In the genomic region with DNA sequence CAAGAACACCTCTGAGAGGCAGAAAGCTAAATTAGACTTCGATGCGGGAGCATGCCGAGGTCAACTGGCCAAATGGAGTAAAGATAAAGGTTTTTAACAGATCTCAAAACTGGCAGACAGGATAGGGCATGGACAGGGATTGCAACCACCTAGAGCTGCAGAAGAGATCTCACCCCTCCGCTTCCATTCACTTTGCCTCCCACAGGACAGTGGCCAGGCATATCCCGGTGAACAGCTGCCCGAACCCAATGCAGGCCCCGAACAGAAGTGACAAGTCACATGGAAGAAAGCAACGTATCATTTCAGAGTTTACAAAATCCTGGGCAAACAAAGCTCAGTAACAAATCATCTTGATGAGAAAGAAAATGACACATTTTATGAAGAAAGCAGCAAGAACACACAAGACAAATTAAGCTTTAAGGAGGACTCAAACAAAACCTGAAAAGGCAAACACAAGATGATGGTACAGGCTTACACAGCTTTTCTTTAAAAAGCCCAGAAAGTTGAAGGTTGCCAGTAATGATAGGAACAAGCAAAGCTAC, we compare ENCODE assay signal across 17 cellular contexts. TPM values are rescaled to one million over a fixed set of nuclear protein-coding genes. Genes with fewer than 3 reads are reported as not detected.
DNase-seq lines count a peak whose midpoint lies in the region; ATAC-seq and TF ChIP-seq lines count a peak whose summit lies in the region.
"Had no signal": no experiment of that assay in that cellular context is flagged by ENCODE, and none has a peak within 500 bp of the region (broad histone marks: within the 10 kb centered on the region; RNA-seq: fewer than 3 reads in every experiment).

No MANE protein-coding gene starts in this region.

- no peaks in the 10 kb centered on the region for H3K9me3 ChIP-seq in HEK293 (ENCODE audit: control insufficient read depth, insufficient read depth, low read depth, low read length)
- no peaks in the 10 kb centered on the region for H3K9me3 ChIP-seq in psoas muscle
- H3K9me3 ChIP-seq in mucosa of descending colon, result no peaks in the 10 kb centered on the region
- H3K9me3 ChIP-seq: Peyer's patch had no signal

- 60 to 83% (median 63%) methylated on average over 8 of the region's 8 CpGs for WGBS in psoas muscle, 3 donors

- intact Hi-C loops in psoas muscle (cut with DNase I) (no loop called here), mucosa of descending colon (cut with DNase I, micrococcal nuclease) (no loop called here)

- TF ChIP-seq CTCF in HEK293 (tag by site-specific recombination; IDR thresholded peaks at IDR 0.05) (no peak), fibroblast of villous mesenchyme (IDR thresholded peaks at IDR 0.05; ENCODE audit: insufficient read depth, low read depth, low read length) (no peak), psoas muscle (IDR thresholded peaks at IDR 0.05) (no peak), mucosa of descending colon (IDR thresholded peaks at IDR 0.05) (no peak)

- H3K4me3 ChIP-seq in HEK293 (ENCODE audit: low read depth, low read length) (no peak overlapping the region), fibroblast of villous mesenchyme (ENCODE audit: low read depth, low read length) (no peak overlapping the region), psoas muscle (no peak overlapping the region), mucosa of descending colon (no peak overlapping the region)
- H3K4me3 ChIP-seq: Peyer's patch had no signal

- DNase-seq in OCI-M1 (lab: John Stamatoyannopoulos, UW) (peak; percentile 37), fibroblast of villous mesenchyme (ENCODE audit: low read depth) (peak; percentile 4), psoas muscle (no peak), KG1 (lab: John Stamatoyannopoulos, UW) (no peak), mucosa of descending colon (no peak)
- DNase-seq: DMS 273 treated with DMSO at 0.1 percent for 48 hours, GF-D8, MV-4-11, NCI-H1436 treated with DMSO at 0.1 percent for 48 hours, NCI-H2029 treated with DMSO at 0.1 percent for 48 hours, NCI-H2171 treated with DMSO at 0.1 percent for 48 hours, NCI-H510A treated with DMSO at 0.1 percent for 48 hours, Peyer's patch had no signal

- peak in 3 of 4 donors; percentile 53 to 62 (median 58) for ATAC-seq in psoas muscle
- ATAC-seq in mucosa of descending colon, result no peak
- ATAC-seq in HG02678 (IDR thresholded peaks at IDR 0.05; ENCODE audit: unreplicated experiment), result no peak
- ATAC-seq: Right ventricle myocardium inferior had no signal

- no peak overlapping the region for H3K27ac ChIP-seq in HEK293 (ENCODE audit: extremely low read depth, low read depth, low read length)
- no peak overlapping the region for H3K27ac ChIP-seq in psoas muscle
- H3K27ac ChIP-seq: HL-60, Peyer's patch had no signal

- no peaks in the 10 kb centered on the region for H3K27me3 ChIP-seq in psoas muscle (ENCODE audit: insufficient read depth in 3 of 3, low read length in 2 of 3)
- H3K27me3 ChIP-seq: Peyer's patch had no signal

- CTCF ChIA-PET in HEK293 (lab: Yijun Ruan, JAX), result no interaction called here

- H3K36me3 ChIP-seq in HEK293 (ENCODE audit: control insufficient read depth in 2 of 2, insufficient read depth in 1 of 2, low read length in 2 of 2) (no peaks in the 10 kb centered on the region), psoas muscle (ENCODE audit: insufficient read depth in 1 of 2, low read depth in 1 of 2) (peaks cover 0 to 4% of the 10 kb centered on the region in 2 donors), mucosa of descending colon (ENCODE audit: low read depth) (no peaks in the 10 kb centered on the region)
- H3K36me3 ChIP-seq: Peyer's patch had no signal

- H3K4me1 ChIP-seq in HEK293 (ENCODE audit: control insufficient read depth, insufficient read depth, low read length) (peaks cover 16% of the 10 kb centered on the region), psoas muscle (peaks cover 40% of the 10 kb centered on the region), mucosa of descending colon (ENCODE audit: low read depth) (peaks cover 6% of the 10 kb centered on the region)

- POLR2A ChIA-PET in HEK293 (lab: Yijun Ruan, JAX), result no interaction called here

TF ChIP-seq in HEK293, 187 proteins besides CTCF, POLR2A, EP300 and RAD21:
- no peak for TF ChIP-seq ZNF133 (tag by site-specific recombination; IDR thresholded peaks at IDR 0.05)
- TF ChIP-seq GFI1B (tag by site-specific recombination; IDR thresholded peaks at IDR 0.05), result no peak
- TF ChIP-seq RBAK (tag by site-specific recombination; IDR thresholded peaks at IDR 0.05), result no peak
- 0 out of 2 replicates have a peak, but pooled peaks have one; percentile 17 for TF ChIP-seq FEZF1 (tag by site-specific recombination; IDR thresholded peaks at IDR 0.05)
- no peak for TF ChIP-seq ZNF302 (tag by site-specific recombination; IDR thresholded peaks at IDR 0.05; ENCODE audit: low read depth)
- TF ChIP-seq ZBTB48 (tag by site-specific recombination; IDR thresholded peaks at IDR 0.05), result no peak
- TF ChIP-seq ZNF768 (tag by site-specific recombination; IDR thresholded peaks at IDR 0.05), result no peak
- TF ChIP-seq ZNF26 (tag by site-specific recombination; IDR thresholded peaks at IDR 0.05), result no peak
- TF ChIP-seq ZBTB21 (tag by site-specific recombination; IDR thresholded peaks at IDR 0.05), result no peak
- no peak for TF ChIP-seq PBX3 (CRISPR knock-in tag; IDR thresholded peaks at IDR 0.05)
- no peak for TF ChIP-seq ZNF473 (tag by site-specific recombination; IDR thresholded peaks at IDR 0.05)
- peak; percentile 80 for TF ChIP-seq PRDM6 (tag by site-specific recombination; IDR thresholded peaks at IDR 0.05)
- TF ChIP-seq ZNF658 (tag by site-specific recombination; IDR thresholded peaks at IDR 0.05), result no peak
- TF ChIP-seq, protein P1, sequence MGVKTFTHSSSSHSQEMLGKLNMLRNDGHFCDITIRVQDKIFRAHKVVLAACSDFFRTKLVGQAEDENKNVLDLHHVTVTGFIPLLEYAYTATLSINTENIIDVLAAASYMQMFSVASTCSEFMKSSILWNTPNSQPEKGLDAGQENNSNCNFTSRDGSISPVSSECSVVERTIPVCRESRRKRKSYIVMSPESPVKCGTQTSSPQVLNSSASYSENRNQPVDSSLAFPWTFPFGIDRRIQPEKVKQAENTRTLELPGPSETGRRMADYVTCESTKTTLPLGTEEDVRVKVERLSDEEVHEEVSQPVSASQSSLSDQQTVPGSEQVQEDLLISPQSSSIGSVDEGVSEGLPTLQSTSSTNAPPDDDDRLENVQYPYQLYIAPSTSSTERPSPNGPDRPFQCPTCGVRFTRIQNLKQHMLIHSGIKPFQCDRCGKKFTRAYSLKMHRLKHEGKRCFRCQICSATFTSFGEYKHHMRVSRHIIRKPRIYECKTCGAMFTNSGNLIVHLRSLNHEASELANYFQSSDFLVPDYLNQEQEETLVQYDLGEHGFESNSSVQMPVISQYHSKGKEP (tag by site-specific recombination; IDR thresholded peaks at IDR 0.05), result no peak
- no peak for TF ChIP-seq ZNF670 (tag by site-specific recombination; IDR thresholded peaks at IDR 0.05; ENCODE audit: low read depth)

RNA-seq across cellular contexts. Expression of gene RNF130, which starts 18.4 kb away (rescaled TPM):
- 9.7 and 12.1 TPM in 2 replicates for total RNA-seq in fibroblast of villous mesenchyme
- total RNA-seq in psoas muscle, result 10 to 100 TPM; 34.1 to 41.1 (median 37.4) TPM
- 10 to 100 TPM; 35.9 to 45.3 (median 37.2) TPM for polyA plus RNA-seq in psoas muscle
- 10 to 100 TPM; 36.1 to 75.7 (median 56.1) TPM for total RNA-seq in mucosa of descending colon

Comparison
In these comparisons a context has a peak if more than half of its experiments do, and no peak if none do; other contexts are left out.
1. DNase-seq: peak in OCI-M1 (single experiment) and fibroblast of villous mesenchyme (single experiment); none in psoas muscle (0 of 2), KG1 (single experiment) and mucosa of descending colon (0 of 3).
2. ATAC-seq: peak in psoas muscle (3 of 4); none in mucosa of descending colon (single experiment) and HG02678 (single experiment).